Comparison of ENCODE assay signal across 9 cellular contexts in the genomic region with DNA sequence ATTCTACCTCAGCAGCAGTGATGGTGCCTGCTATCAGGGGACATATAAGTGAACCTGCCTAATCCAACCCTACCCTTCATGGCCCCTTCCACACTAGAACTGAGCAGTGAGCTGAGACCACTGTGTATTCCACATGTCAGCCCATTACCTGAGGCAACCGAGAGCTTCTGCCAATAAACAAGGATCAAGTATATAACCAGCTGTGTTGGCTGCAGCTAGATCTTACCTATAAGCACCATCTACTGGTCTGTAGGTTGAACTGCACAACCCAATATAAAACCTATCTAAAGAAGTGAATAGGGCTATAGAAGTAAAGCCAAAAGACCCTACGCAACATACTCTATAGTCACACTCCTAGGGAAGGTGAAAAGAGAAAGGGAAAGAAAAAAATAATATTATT.
A peak's percentile ranks its signal among the peaks of the same experiment; 100 is the strongest.
DNase-seq lines count a peak whose midpoint lies in the region; ATAC-seq, FAIRE-seq and TF ChIP-seq lines count a peak whose summit lies in the region.
"Had no signal": no experiment of that assay in that cellular context is flagged by ENCODE, and none has a peak within 500 bp of the region (broad histone marks: within the 10 kb centered on the region; RNA-seq: fewer than 3 reads in every experiment).

No MANE protein-coding gene starts in this region.

- no peaks in the 10 kb centered on the region for H3K9me3 ChIP-seq in small intestine (ENCODE audit: control insufficient read depth, low read depth)

- in situ Hi-C loops in KBM-7 (cut with MboI; ENCODE audit: low pct_unique_long_range_greater_than_20kb, low sequenced_read_pairs) = no loop called here

- no peaks in the 10 kb centered on the region for H3K4me1 ChIP-seq in small intestine (ENCODE audit: control insufficient read depth in 2 of 2, insufficient read depth in 1 of 2, low read depth in 1 of 2, low read length in 1 of 2)
- H3K4me1 ChIP-seq: parathyroid adenoma had no signal

- ATAC-seq in GM21390 (IDR thresholded peaks at IDR 0.05; ENCODE audit: unreplicated experiment) (peak; percentile 78), SK-N-SH treated with all-trans-retinoic acid at 6 μM for 48 hours (peak; percentile 79)

- DNase-seq in DMS53 (lab: John Stamatoyannopoulos, UW) (peak; percentile 87), KBM-7 (peak; percentile 19), fibroblast of the conjunctiva (ENCODE audit: low read depth) (peak; percentile 72), small intestine (peak; percentile 2), hypothalamus (lab: John Stamatoyannopoulos, UW) (no peak), NCI-H345 (lab: John Stamatoyannopoulos, UW) (no peak)

- H3K27ac ChIP-seq in small intestine (ENCODE audit: low read depth in 1 of 2, low read length in 1 of 2) = no peak overlapping the region
- H3K27ac ChIP-seq: parathyroid adenoma had no signal

- FAIRE-seq in small intestine (lab: Jason Lieb, UNC) = no peak

- no peaks in the 10 kb centered on the region for H3K36me3 ChIP-seq in small intestine (ENCODE audit: control insufficient read depth in 2 of 2, insufficient read depth in 2 of 2, low read length in 2 of 2)

- H3K4me3 ChIP-seq in small intestine (ENCODE audit: low read depth in 1 of 2, low read length in 2 of 2) = no peak overlapping the region

- WGBS in small intestine, 3 donors = 41 to 47% (median 46%) methylated on average over 2 of the region's 2 CpGs

- peaks cover 0 to 2% of the 10 kb centered on the region in 2 donors for H3K27me3 ChIP-seq in small intestine (ENCODE audit: control insufficient read depth in 2 of 2, insufficient read depth in 2 of 2, low read length in 2 of 2)

TF ChIP-seq in SK-N-SH treated with all-trans-retinoic acid at 6 μM for 48 hours, 23 proteins besides CTCF, POLR2A, EP300 and RAD21:
- TF ChIP-seq OSR1 (CRISPR knock-in tag; IDR thresholded peaks at IDR 0.05) (no peak), ISL1 (CRISPR knock-in tag; IDR thresholded peaks at IDR 0.05) (no peak), RARB (CRISPR knock-in tag; IDR thresholded peaks at IDR 0.05) (no peak), TCF4 (CRISPR knock-in tag; IDR thresholded peaks at IDR 0.05; ENCODE audit: borderline replicate concordance) (no peak), GLIS3 (CRISPR knock-in tag; IDR thresholded peaks at IDR 0.05) (no peak), ZFP30 (CRISPR knock-in tag; IDR thresholded peaks at IDR 0.05) (no peak), ZNF8 (CRISPR knock-in tag; IDR thresholded peaks at IDR 0.05) (no peak)
- TF ChIP-seq, protein P1, sequence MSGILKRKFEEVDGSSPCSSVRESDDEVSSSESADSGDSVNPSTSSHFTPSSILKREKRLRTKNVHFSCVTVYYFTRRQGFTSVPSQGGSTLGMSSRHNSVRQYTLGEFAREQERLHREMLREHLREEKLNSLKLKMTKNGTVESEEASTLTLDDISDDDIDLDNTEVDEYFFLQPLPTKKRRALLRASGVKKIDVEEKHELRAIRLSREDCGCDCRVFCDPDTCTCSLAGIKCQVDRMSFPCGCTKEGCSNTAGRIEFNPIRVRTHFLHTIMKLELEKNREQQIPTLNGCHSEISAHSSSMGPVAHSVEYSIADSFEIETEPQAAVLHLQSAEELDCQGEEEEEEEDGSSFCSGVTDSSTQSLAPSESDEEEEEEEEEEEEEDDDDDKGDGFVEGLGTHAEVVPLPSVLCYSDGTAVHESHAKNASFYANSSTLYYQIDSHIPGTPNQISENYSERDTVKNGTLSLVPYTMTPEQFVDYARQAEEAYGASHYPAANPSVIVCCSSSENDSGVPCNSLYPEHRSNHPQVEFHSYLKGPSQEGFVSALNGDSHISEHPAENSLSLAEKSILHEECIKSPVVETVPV (CRISPR knock-in tag; IDR thresholded peaks at IDR 0.05) = no peak

Comparison
In these comparisons a context has a peak if more than half of its experiments do, and no peak if none do; other contexts are left out.
1. DNase-seq: peak in DMS53 (single experiment), KBM-7 (single experiment), fibroblast of the conjunctiva (single experiment) and small intestine (single experiment); none in hypothalamus (0 of 51) and NCI-H345 (single experiment).